21 cellular contexts compared by ENCODE assay signal in the genomic region with DNA sequence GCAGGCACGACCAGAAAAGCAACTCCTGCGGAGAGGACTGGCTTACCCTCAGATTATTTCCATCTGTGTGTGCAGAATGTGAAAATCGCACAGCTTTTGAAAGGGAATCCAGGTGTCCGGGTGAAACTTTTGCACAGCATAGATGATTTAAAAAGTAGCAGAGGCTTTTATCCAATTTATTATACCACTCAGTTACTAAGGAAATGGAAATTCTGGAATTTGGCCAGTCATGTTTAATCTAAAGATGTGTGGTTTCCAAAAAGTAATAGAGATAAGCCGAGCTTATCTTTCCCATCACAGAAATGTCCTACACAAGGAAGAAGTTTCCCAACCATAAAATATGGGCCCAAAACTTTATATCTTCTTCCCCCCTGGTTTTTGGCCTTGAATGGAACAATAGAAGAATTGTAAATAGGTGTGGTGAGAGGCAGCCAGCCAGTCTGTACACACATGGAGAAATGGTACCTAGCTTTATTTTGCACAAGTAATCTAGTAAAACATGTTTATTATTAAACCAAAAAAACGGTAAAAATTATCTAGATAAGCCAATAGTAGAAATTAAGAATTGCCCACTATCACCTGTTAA. TPM values are rescaled to one million over a fixed set of nuclear protein-coding genes. Genes with fewer than 3 reads are reported as not detected.
DNase-seq lines count a peak whose midpoint lies in the region; ATAC-seq and TF ChIP-seq lines count a peak whose summit lies in the region.
"Had no signal": no experiment of that assay in that cellular context is flagged by ENCODE, and none has a peak within 500 bp of the region (broad histone marks: within the 10 kb centered on the region; RNA-seq: fewer than 3 reads in every experiment).

No MANE protein-coding gene starts in this region.

- H2AFZ ChIP-seq in SK-N-SH (ENCODE audit: low read depth): no peak overlapping the region
- H2AFZ ChIP-seq: GM23248 had no signal

- no peaks in the 10 kb centered on the region for H3K9me2 ChIP-seq in SK-N-SH

- H4K20me1 ChIP-seq in SK-N-SH (ENCODE audit: insufficient read depth): no peaks in the 10 kb centered on the region

- no peaks in the 10 kb centered on the region for H3K79me2 ChIP-seq in SK-N-SH (ENCODE audit: insufficient read depth)

- POLR2A ChIA-PET in SK-N-SH (lab: Yijun Ruan, JAX): no interaction called here
- POLR2A ChIA-PET in GM10248 (lab: Yijun Ruan, JAX): no interaction called here

- H3K36me3 ChIP-seq in SK-N-SH (replicated peaks in 1 of 2; ENCODE audit: control insufficient read depth in 1 of 2, insufficient read depth in 2 of 2, low read length in 1 of 2): no peaks in the 10 kb centered on the region

- H3K27ac ChIP-seq in SK-N-SH (ENCODE audit: low read depth in 2 of 2, low read length in 1 of 2) (peak overlapping the region in 1 of 2 experiments; percentile 43; a peak in 2 of 4 replicates), substantia nigra (ENCODE audit: low read depth, low read length, poor library complexity, severe bottlenecking) (no peak overlapping the region)
- H3K27ac ChIP-seq: GM23248 had no signal

- TF ChIP-seq CTCF in SK-N-SH (IDR thresholded peaks at IDR 0.05): no peak
- TF ChIP-seq CTCF in GM10248 (IDR thresholded peaks at IDR 0.05; ENCODE audit: control extremely low read depth, extremely low read depth, low read depth, missing control alignments): no peak

- no peaks in the 10 kb centered on the region for H3K9me3 ChIP-seq in SK-N-SH
- H3K9me3 ChIP-seq: Caco-2 had no signal

- WGBS in SK-N-SH (ENCODE audit: low lambda C conversion rate): 16% methylated on average over 6 of the region's 6 CpGs

- H3F3A ChIP-seq in SK-N-SH (replicated peaks; ENCODE audit: insufficient read depth): no peaks in the 10 kb centered on the region

- 0 out of 4 replicates have a peak, but pooled peaks of 1 of the 2 experiments have one; percentile 11 for TF ChIP-seq EP300 in SK-N-SH (IDR thresholded peaks at IDR 0.05; ENCODE audit: borderline replicate concordance in 1 of 2, low read depth in 1 of 2, low read length in 1 of 2)

- no peak overlapping the region for H3K4me2 ChIP-seq in SK-N-SH

- ATAC-seq in left colon (peak; percentile 71), HG02870 (IDR thresholded peaks at IDR 0.05; ENCODE audit: unreplicated experiment) (no peak)
- ATAC-seq: CD8-positive, alpha-beta T cell; GM12878 had no signal

- intact Hi-C loops in left colon (cut with DNase I, micrococcal nuclease): no loop called here

- no peak overlapping the region for H3K9ac ChIP-seq in SK-N-SH
- H3K9ac ChIP-seq: GM23248 had no signal

- no peak overlapping the region for H3K4me3 ChIP-seq in SK-N-SH (ENCODE audit: low read depth in 2 of 2, low read length in 1 of 2)
- H3K4me3 ChIP-seq: GM12878, GM23248 had no signal

- H3K4me1 ChIP-seq in SK-N-SH (ENCODE audit: control insufficient read depth in 1 of 2, insufficient read depth in 2 of 2, low read depth in 1 of 2, low read length in 1 of 2): peaks cover 0 to 7% of the 10 kb centered on the region in 2 experiments; a peak in 2 of 4 replicates
- H3K4me1 ChIP-seq: Caco-2 had no signal

- no peaks in the 10 kb centered on the region for H3K27me3 ChIP-seq in SK-N-SH (ENCODE audit: insufficient read depth)

- DNase-seq in SK-N-SH: peak; percentile 6
- DNase-seq in amniotic epithelial cell (ENCODE audit: low read depth): peak; percentile 34
- DNase-seq in left colon: no peak
- DNase-seq in superior temporal gyrus (ENCODE audit: extremely low spot score): no peak
- no peak for DNase-seq in GM10248 (ENCODE audit: extremely low spot score)
- no peak for DNase-seq in substantia nigra (lab: John Stamatoyannopoulos, UW)
- DNase-seq: C1 segment of cervical spinal cord; Caco-2; CD4-positive, CD25-positive, alpha-beta regulatory T cell; CD8-positive, alpha-beta T cell; DMS153; DND-41; GM23248; H7; HCEC 1CT had no signal

- CTCF ChIA-PET in SK-N-SH (lab: Yijun Ruan, JAX): interaction anchor here (1.4 to 2.2 kb wide), 3 partner anchors 9 to 184 kb away, joined by 3 to 5 read pairs (median 4); no protein-coding TSS in a partner anchor
- CTCF ChIA-PET in GM10248 (lab: Yijun Ruan, JAX): no interaction called here

- TF ChIP-seq RAD21 in SK-N-SH (IDR thresholded peaks at IDR 0.05; ENCODE audit: low read length): no peak

TF ChIP-seq in SK-N-SH, 30 proteins besides CTCF, POLR2A, EP300 and RAD21:
- TF ChIP-seq RCOR1 (IDR thresholded peaks at IDR 0.05; ENCODE audit: low read length) (no peak), REST (IDR thresholded peaks at IDR 0.05; ENCODE audit: low read depth, low read length) (no peak), MAX (IDR thresholded peaks at IDR 0.05; ENCODE audit: low read depth) (no peak), GABPA (IDR thresholded peaks at IDR 0.05; ENCODE audit: low read depth) (no peak), TCF12 (IDR thresholded peaks at IDR 0.05) (peak; percentile 23; the same call in 1 of the 2 replicates), FOXJ3 (CRISPR knock-in tag; IDR thresholded peaks at IDR 0.05) (no peak), FOXM1 (IDR thresholded peaks at IDR 0.05; ENCODE audit: low read depth) (no peak)
TF ChIP-seq in SK-N-SH: peak in this region for 1.

RNA-seq across cellular contexts. Expression of gene SLC24A5, which starts 19.3 kb away (rescaled TPM):
- not detected in 2 replicates for polyA plus RNA-seq in SK-N-SH (2012; rRNA removed)
- 0.01 TPM in 1 of 2 replicates, not detected in the other for polyA plus RNA-seq in SK-N-SH (2012; cell fraction: cytosol; rRNA removed)
- polyA plus RNA-seq in SK-N-SH (2012; cell fraction: nucleus; rRNA removed): not detected in 2 replicates
- not detected for total RNA-seq in left colon
- total RNA-seq: A172; A673; Caco-2; CD4-positive, CD25-positive, alpha-beta regulatory T cell; CD8-positive, alpha-beta T cell; GM12878; GM23248; H1 had no signal
- polyA plus RNA-seq: BJ; CD4-positive, CD25-positive, alpha-beta regulatory T cell; GM12878; GM23248; H1 had no signal

Comparison
In these comparisons a context has a peak if more than half of its experiments do, and no peak if none do; other contexts are left out.
1. DNase-seq: peak in SK-N-SH (single experiment) and amniotic epithelial cell (single experiment); none in left colon (0 of 2), superior temporal gyrus (single experiment), GM10248 (single experiment) and substantia nigra (0 of 49).